21 cellular contexts compared by ENCODE assay signal in the genomic region with DNA sequence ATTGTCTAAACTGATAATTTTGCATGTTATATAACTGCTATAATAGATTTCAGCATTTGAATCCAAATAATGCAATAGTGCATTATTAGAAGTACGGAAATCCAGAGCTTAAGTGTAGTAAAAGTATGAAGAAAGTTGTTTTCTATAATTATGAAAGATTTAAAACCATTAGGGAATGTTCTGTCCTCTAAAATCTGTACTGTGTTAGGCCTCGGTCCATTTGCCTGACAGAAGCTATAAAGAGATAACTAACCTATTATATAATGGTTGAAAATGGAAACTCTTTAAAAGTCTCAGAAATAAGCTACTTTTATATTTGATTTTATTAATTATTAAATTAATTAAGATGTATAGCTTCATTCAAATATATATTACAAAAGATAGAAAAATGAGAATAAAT. TPM values are rescaled to one million over a fixed set of nuclear protein-coding genes. Genes with fewer than 3 reads are reported as not detected.
DNase-seq lines count a peak whose midpoint lies in the region; ATAC-seq, FAIRE-seq and TF ChIP-seq lines count a peak whose summit lies in the region.
"Had no signal": no experiment of that assay in that cellular context is flagged by ENCODE, and none has a peak within 500 bp of the region (broad histone marks: within the 10 kb centered on the region; RNA-seq: fewer than 3 reads in every experiment).

No MANE protein-coding gene starts in this region.

- H3K9me3 ChIP-seq in pancreas (no peaks in the 10 kb centered on the region), heart right ventricle (no peaks in the 10 kb centered on the region)
- H3K9me3 ChIP-seq: BE2C had no signal

- no peaks in the 10 kb centered on the region for H3K36me3 ChIP-seq in pancreas
- no peaks in the 10 kb centered on the region for H3K36me3 ChIP-seq in heart right ventricle
- H3K36me3 ChIP-seq: BE2C had no signal

- H3K27ac ChIP-seq in pancreas (no peak overlapping the region), heart right ventricle (no peak overlapping the region)
- H3K27ac ChIP-seq: HL-60 had no signal

- ATAC-seq in pancreas, result no peak
- no peak for ATAC-seq in heart right ventricle
- ATAC-seq: GM23338 had no signal

- H3K27me3 ChIP-seq in pancreas, result no peaks in the 10 kb centered on the region
- H3K27me3 ChIP-seq in heart right ventricle, result no peaks in the 10 kb centered on the region
- H3K27me3 ChIP-seq: BE2C had no signal

- no peak overlapping the region for H3K4me3 Mint-ChIP-seq in activated CD4-positive, alpha-beta T cell treated with anti-CD3 and anti-CD28 coated beads, Interleukin-2, amount 10 ng/mL, durations not matched to agents 24 days and 14 days
- H3K4me3 Mint-ChIP-seq: CD4-positive, CD25-positive, alpha-beta regulatory T cell; CD8-positive, alpha-beta memory T cell; GM23338 had no signal

- intact Hi-C loops in pancreas (cut with DNase I), result no loop called here
- intact Hi-C loops in activated CD4-positive, alpha-beta T cell treated with anti-CD3 and anti-CD28 coated beads, Interleukin-2, amount 10 ng/mL, durations not matched to agents 24 days and 14 days (cut with micrococcal nuclease), result no loop called here
- intact Hi-C loops in heart right ventricle (cut with DNase I), result no loop called here

- WGBS in pancreas, 2 donors, result 62 to 70% methylated on average over 2 of the region's 2 CpGs
- 54 to 56% methylated on average over 2 of the region's 2 CpGs for WGBS in heart right ventricle, 2 donors

- H3K4me1 ChIP-seq in pancreas (peaks cover 0 to 5% (median 0%) of the 10 kb centered on the region in 3 donors), heart right ventricle (peaks cover 0 to 15% (median 0%) of the 10 kb centered on the region in 9 donors)
- H3K4me1 ChIP-seq: BE2C had no signal

- no peak overlapping the region for H3K27ac Mint-ChIP-seq in activated CD4-positive, alpha-beta T cell treated with anti-CD3 and anti-CD28 coated beads, Interleukin-2, amount 10 ng/mL, durations not matched to agents 24 days and 14 days
- H3K27ac Mint-ChIP-seq: CD4-positive, CD25-positive, alpha-beta regulatory T cell; GM23338 had no signal

- no peaks in the 10 kb centered on the region for H3K9me3 Mint-ChIP-seq in activated CD4-positive, alpha-beta T cell treated with anti-CD3 and anti-CD28 coated beads, Interleukin-2, amount 10 ng/mL, durations not matched to agents 24 days and 14 days
- H3K9me3 Mint-ChIP-seq: GM23338 had no signal

- H3K4me1 Mint-ChIP-seq in activated CD4-positive, alpha-beta T cell treated with anti-CD3 and anti-CD28 coated beads, Interleukin-2, amount 10 ng/mL, durations not matched to agents 24 days and 14 days, result no peaks in the 10 kb centered on the region
- H3K4me1 Mint-ChIP-seq: CD4-positive, CD25-positive, alpha-beta regulatory T cell; CD8-positive, alpha-beta memory T cell had no signal

- FAIRE-seq in RCC 7860 (lab: Jason Lieb, UNC), result peak; percentile 71
- FAIRE-seq in frontal cortex (lab: Jason Lieb, UNC), result peak; percentile 65
- peak; percentile 80 for FAIRE-seq in pancreas (lab: Jason Lieb, UNC)
- FAIRE-seq: GM12891, H54 had no signal

- peaks cover 14% of the 10 kb centered on the region for H3K27me3 Mint-ChIP-seq in activated CD4-positive, alpha-beta T cell treated with anti-CD3 and anti-CD28 coated beads, Interleukin-2, amount 10 ng/mL, durations not matched to agents 24 days and 14 days
- H3K27me3 Mint-ChIP-seq: CD4-positive, CD25-positive, alpha-beta regulatory T cell had no signal

- DNase-seq in RCC 7860 (ENCODE audit: low spot score) (no peak), frontal cortex (ENCODE audit: low spot score in 2 of 2) (no peak), pancreas (no peak), heart right ventricle (no peak), SIG-M5 treated with dmso at 0.1 percent for 504 hours (lab: John Stamatoyannopoulos, UW; ENCODE audit: unreplicated experiment) (no peak)
- DNase-seq in activated CD4-positive, alpha-beta T cell treated with anti-CD3 and anti-CD28 coated beads, Interleukin-2, amount 10 ng/mL, durations not matched to agents 24 days and 14 days, result no peak
- DNase-seq: ACHN; BE2C; C1 segment of cervical spinal cord; CD4-positive, CD25-positive, alpha-beta regulatory T cell; CD8-positive, alpha-beta memory T cell; COR-L47; DMS 273 treated with DMSO at 0.1 percent for 48 hours; DMS53; DND-41; EL; HCEC 1CT had no signal

- H3K4me3 ChIP-seq in pancreas (no peak overlapping the region), heart right ventricle (no peak overlapping the region)
- H3K4me3 ChIP-seq: GM23338 had no signal

- no peaks in the 10 kb centered on the region for H3K36me3 Mint-ChIP-seq in activated CD4-positive, alpha-beta T cell treated with anti-CD3 and anti-CD28 coated beads, Interleukin-2, amount 10 ng/mL, durations not matched to agents 24 days and 14 days (ENCODE audit: low read depth)
- H3K36me3 Mint-ChIP-seq: CD4-positive, CD25-positive, alpha-beta regulatory T cell had no signal

- no peak for TF ChIP-seq CTCF in pancreas (IDR thresholded peaks at IDR 0.05)
- no peak for TF ChIP-seq CTCF in heart right ventricle (IDR thresholded peaks at IDR 0.05)

RNA-seq across cellular contexts. Expression of gene RGS2, which starts 16.2 kb away (rescaled TPM):
- total RNA-seq in frontal cortex, result 55.4 TPM
- total RNA-seq in pancreas, result 100 to 1,000 TPM in 2 of 6 donors, 10 to 100 TPM in 3, 1 to 10 TPM in 1; 9.2 to 534 (median 17.0) TPM
- 100 to 1,000 TPM in 1 of 2 donors, 10 to 100 TPM in 1; 94.5 to 311 TPM for polyA plus RNA-seq in pancreas
- total RNA-seq in activated CD4-positive, alpha-beta T cell treated with anti-CD3 and anti-CD28 coated beads, Interleukin-2, amount 10 ng/mL, durations not matched to agents 24 days and 14 days, result 5.2 and 6.7 TPM in 2 replicates
- 10 to 100 TPM; 12.2 to 30.8 (median 17.4) TPM for total RNA-seq in heart right ventricle
- polyA plus RNA-seq in heart right ventricle, result 10 to 100 TPM; 24.0 to 27.9 TPM
